In genomic region chr7:94004024-94004945, GRCh38 we compare ENCODE assay signal across 8 cellular contexts. TPM values are rescaled to one million over a fixed set of nuclear protein-coding genes. Genes with fewer than 3 reads are reported as not detected.
A peak's percentile ranks its signal among the peaks of the same experiment; 100 is the strongest.
DNase-seq lines count a peak whose midpoint lies in the region; ATAC-seq and TF ChIP-seq lines count a peak whose summit lies in the region.

Gene BET1, minus strand, starts transcription at chr7:94004355. Its CDS starts 139 bp downstream, at chr7:94004216.

- DNase-seq in NCI-H1930 (lab: John Stamatoyannopoulos, UW) (peak; percentile 93 to 97), ascending aorta (ENCODE audit: low spot score in 2 of 2) (peak; percentile 88 to 98), right cardiac atrium (peak; percentile 96 to 99 (median 97)), pulmonary artery endothelial cell (ENCODE audit: low read depth, low spot score) (peak; percentile 90), uterus (peak; percentile 93 to 96)
- DNase-seq in T-helper 2 cell treated with Interferon-gamma antibody and Interleukin-4, amounts not matched to agents 5 μg/mL and 100 μg/mL, for 36 hours (ENCODE audit: low spot score), result peak; percentile 91

- H3K4me3 ChIP-seq in ascending aorta (peak within 1 kb of the TSS; percentile 81 to 94), right cardiac atrium (ENCODE audit: low read length) (peak within 1 kb of the TSS; percentile 80), uterus (peak within 1 kb of the TSS; percentile 88 to 96)

- peak within 1 kb of the TSS; percentile 97 for H3K4me3 Mint-ChIP-seq in T-helper 2 cell treated with Interferon-gamma antibody and Interleukin-4, amounts not matched to agents 5 μg/mL and 100 μg/mL, for 36 hours

- ATAC-seq in GM18502 (IDR thresholded peaks at IDR 0.05; ENCODE audit: poor library complexity, unreplicated experiment) (peak; percentile 97), HG02970 (IDR thresholded peaks at IDR 0.05; ENCODE audit: low FRiP score, unreplicated experiment) (peak; percentile 99), right cardiac atrium (peak; percentile 99 to 100)

- H3K27ac ChIP-seq in ascending aorta, result peak within 1 kb of the TSS; percentile 89 to 91
- H3K27ac ChIP-seq in right cardiac atrium (ENCODE audit: low read length), result peak within 1 kb of the TSS; percentile 61
- peak within 1 kb of the TSS; percentile 91 to 95 for H3K27ac ChIP-seq in uterus

- intact Hi-C loops in ascending aorta (cut with DNase I) (loop anchor here (1.0 to 10.0 kb wide), 4 partner anchors 82 to 772 kb away; partner anchors contain the start of genes COL1A2 and VPS50), right cardiac atrium (cut with DNase I) (loop anchor here in 1 of 4 donors (10.0 kb wide), 1 partner anchor 79 kb away; the partner anchor contains the start of gene GNG11), uterus (cut with DNase I; ENCODE audit: low total_unique reads) (loop anchor here (10.0 kb wide), 1 partner anchor 99 kb away; the partner anchor contains the start of gene GNGT1)

- peak within 1 kb of the TSS; percentile 97 for H3K27ac Mint-ChIP-seq in T-helper 2 cell treated with Interferon-gamma antibody and Interleukin-4, amounts not matched to agents 5 μg/mL and 100 μg/mL, for 36 hours

- peaks cover 26% of the 10 kb centered on the region for H3K27me3 Mint-ChIP-seq in T-helper 2 cell treated with Interferon-gamma antibody and Interleukin-4, amounts not matched to agents 5 μg/mL and 100 μg/mL, for 36 hours (ENCODE audit: low read depth)

- H3K27me3 ChIP-seq in ascending aorta, result no peaks in the 10 kb centered on the region
- no peaks in the 10 kb centered on the region for H3K27me3 ChIP-seq in right cardiac atrium (ENCODE audit: control insufficient read depth, insufficient read depth)
- H3K27me3 ChIP-seq in uterus, result no peaks in the 10 kb centered on the region

- H3K36me3 ChIP-seq in ascending aorta (no peaks in the 10 kb centered on the region), uterus (no peaks in the 10 kb centered on the region)

- TF ChIP-seq POLR2A in uterus (IDR thresholded peaks at IDR 0.05), result peak; percentile 69 to 73

- H3K9me3 Mint-ChIP-seq in T-helper 2 cell treated with Interferon-gamma antibody and Interleukin-4, amounts not matched to agents 5 μg/mL and 100 μg/mL, for 36 hours, result no peaks in the 10 kb centered on the region

- TF ChIP-seq CTCF in ascending aorta (IDR thresholded peaks at IDR 0.05) (no peak), uterus (IDR thresholded peaks at IDR 0.05) (peak in 1 of 4 experiments; percentile 7)

- H3K4me1 Mint-ChIP-seq in T-helper 2 cell treated with Interferon-gamma antibody and Interleukin-4, amounts not matched to agents 5 μg/mL and 100 μg/mL, for 36 hours (ENCODE audit: low read depth), result peaks cover 26% of the 10 kb centered on the region

- no peaks in the 10 kb centered on the region for H3K9me3 ChIP-seq in ascending aorta
- H3K9me3 ChIP-seq in right cardiac atrium (ENCODE audit: control insufficient read depth, low read length), result no peaks in the 10 kb centered on the region
- no peaks in the 10 kb centered on the region for H3K9me3 ChIP-seq in uterus

- under 1% methylated on average over 47 of the region's 47 CpGs for WGBS in right cardiac atrium

- no peaks in the 10 kb centered on the region for H3K36me3 Mint-ChIP-seq in T-helper 2 cell treated with Interferon-gamma antibody and Interleukin-4, amounts not matched to agents 5 μg/mL and 100 μg/mL, for 36 hours (ENCODE audit: low read depth)

- H3K4me1 ChIP-seq in ascending aorta (peaks cover 0 to 3% of the 10 kb centered on the region in 2 donors), right cardiac atrium (ENCODE audit: control insufficient read depth, insufficient read depth, low read length) (no peaks in the 10 kb centered on the region), uterus (no peaks in the 10 kb centered on the region)

RNA-seq across cellular contexts. Expression of gene BET1, which starts in this region (rescaled TPM):
- total RNA-seq in ascending aorta (2.4 TPM), right cardiac atrium (10 to 100 TPM; 13.5 to 17.9 (median 15.8) TPM), pulmonary artery endothelial cell (19.3 and 27.6 TPM in 2 replicates), uterus (10 to 100 TPM; 10.3 to 74.5 (median 18.6) TPM)
- 19.1 TPM for polyA plus RNA-seq in right cardiac atrium

Comparison
In these comparisons a context has a peak if more than half of its experiments do, and no peak if none do; other contexts are left out.
1. Peak in every context shown above with its lines: DNase-seq, ATAC-seq, H3K4me3 ChIP-seq and H3K27ac ChIP-seq.